Comparison of ENCODE assay signal across 1 cellular context in the genomic region with DNA sequence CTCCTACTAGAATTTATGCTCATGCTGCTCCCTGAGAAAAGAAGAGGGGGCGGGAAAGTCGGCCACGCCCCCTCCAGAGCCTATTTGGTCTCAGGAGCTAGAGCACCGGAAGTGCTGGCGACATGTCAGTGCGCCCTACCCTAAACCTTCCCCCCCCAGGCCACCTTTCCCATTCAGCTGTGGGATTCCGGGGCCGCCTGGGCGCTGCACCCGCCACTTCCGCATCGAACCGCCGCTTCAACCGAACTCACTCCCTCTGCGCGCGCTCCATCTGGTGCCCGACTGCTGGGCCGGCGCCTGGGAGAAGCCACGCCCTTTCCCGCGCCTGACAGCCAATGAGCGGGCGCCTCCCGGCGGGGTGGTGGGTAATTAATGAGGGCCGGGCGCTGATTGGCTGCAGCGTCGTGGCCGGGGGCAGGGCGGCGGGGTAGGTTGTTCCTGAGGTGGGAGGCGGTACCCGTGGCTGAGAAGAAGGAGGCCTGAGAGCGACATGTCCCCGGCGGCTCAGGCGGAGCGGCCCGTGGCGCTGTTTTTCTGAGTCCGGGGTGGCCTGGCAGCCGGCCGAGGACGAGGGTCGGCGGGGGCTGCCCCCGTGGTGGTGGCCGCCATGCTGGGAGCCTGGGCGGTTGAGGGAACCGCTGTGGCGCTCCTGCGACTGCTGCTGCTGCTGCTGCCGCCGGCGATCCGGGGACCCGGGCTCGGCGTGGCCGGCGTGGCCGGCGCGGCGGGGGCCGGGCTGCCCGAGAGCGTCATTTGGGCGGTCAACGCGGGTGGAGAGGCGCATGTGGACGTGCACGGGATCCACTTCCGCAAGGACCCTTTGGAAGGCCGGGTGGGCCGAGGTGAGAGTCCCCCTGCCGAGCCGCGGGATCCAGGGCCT.
TF ChIP-seq lines count a peak whose summit lies in the region.

A gene with protein sequence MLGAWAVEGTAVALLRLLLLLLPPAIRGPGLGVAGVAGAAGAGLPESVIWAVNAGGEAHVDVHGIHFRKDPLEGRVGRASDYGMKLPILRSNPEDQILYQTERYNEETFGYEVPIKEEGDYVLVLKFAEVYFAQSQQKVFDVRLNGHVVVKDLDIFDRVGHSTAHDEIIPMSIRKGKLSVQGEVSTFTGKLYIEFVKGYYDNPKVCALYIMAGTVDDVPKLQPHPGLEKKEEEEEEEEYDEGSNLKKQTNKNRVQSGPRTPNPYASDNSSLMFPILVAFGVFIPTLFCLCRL (plus strand): TSS at position 460 of the 880 bp plus-strand sequence. CDS start 148 bp downstream, at position 608.

TF ChIP-seq in HepG2, 621 proteins besides CTCF, POLR2A, EP300 and RAD21 (continued from another document and continues in another):
- TF ChIP-seq, protein P1, sequence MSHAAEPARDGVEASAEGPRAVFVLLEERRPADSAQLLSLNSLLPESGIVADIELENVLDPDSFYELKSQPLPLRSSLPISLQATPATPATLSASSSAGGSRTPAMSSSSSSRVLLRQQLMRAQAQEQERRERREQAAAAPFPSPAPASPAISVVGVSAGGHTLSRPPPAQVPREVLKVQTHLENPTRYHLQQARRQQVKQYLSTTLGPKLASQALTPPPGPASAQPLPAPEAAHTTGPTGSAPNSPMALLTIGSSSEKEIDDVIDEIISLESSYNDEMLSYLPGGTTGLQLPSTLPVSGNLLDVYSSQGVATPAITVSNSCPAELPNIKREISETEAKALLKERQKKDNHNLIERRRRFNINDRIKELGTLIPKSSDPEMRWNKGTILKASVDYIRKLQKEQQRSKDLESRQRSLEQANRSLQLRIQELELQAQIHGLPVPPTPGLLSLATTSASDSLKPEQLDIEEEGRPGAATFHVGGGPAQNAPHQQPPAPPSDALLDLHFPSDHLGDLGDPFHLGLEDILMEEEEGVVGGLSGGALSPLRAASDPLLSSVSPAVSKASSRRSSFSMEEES (CRISPR knock-in tag; IDR thresholded peaks at IDR 0.05), result no peak
- TF ChIP-seq GMEB2 (CRISPR knock-in tag; IDR thresholded peaks at IDR 0.05; ENCODE audit: low read depth), result no peak
- TF ChIP-seq ZNF337 (CRISPR knock-in tag; IDR thresholded peaks at IDR 0.05; ENCODE audit: borderline replicate concordance, low read depth), result peak; percentile 40; the same call in 1 of the 2 replicates
- peak; percentile 38; the same call in 1 of the 2 replicates for TF ChIP-seq BCL3 (CRISPR knock-in tag; IDR thresholded peaks at IDR 0.05)
- no peak for TF ChIP-seq ZNF567 (CRISPR knock-in tag; IDR thresholded peaks at IDR 0.05; ENCODE audit: borderline replicate concordance)
- TF ChIP-seq ZNF629 (CRISPR knock-in tag; conservative IDR thresholded peaks at IDR 0.05), result 0 out of 2 replicates have a peak, but pooled peaks have one; percentile 19
- TF ChIP-seq ZNF883 (CRISPR knock-in tag; IDR thresholded peaks at IDR 0.05; ENCODE audit: not compliant biosample characterization), result no peak
- TF ChIP-seq ZNF207 (IDR thresholded peaks at IDR 0.05; ENCODE audit: borderline replicate concordance), result no peak
- no peak for TF ChIP-seq CHD4 (IDR thresholded peaks at IDR 0.05; ENCODE audit: borderline replicate concordance, low read length)
- TF ChIP-seq, protein P2, sequence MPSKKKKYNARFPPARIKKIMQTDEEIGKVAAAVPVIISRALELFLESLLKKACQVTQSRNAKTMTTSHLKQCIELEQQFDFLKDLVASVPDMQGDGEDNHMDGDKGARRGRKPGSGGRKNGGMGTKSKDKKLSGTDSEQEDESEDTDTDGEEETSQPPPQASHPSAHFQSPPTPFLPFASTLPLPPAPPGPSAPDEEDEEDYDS (CRISPR knock-in tag; IDR thresholded peaks at IDR 0.05), result peak; percentile 76
- TF ChIP-seq DNMT1 (CRISPR knock-in tag; IDR thresholded peaks at IDR 0.05), result no peak; the same call in 1 of the 2 replicates
- TF ChIP-seq NFATC3 (CRISPR knock-in tag; IDR thresholded peaks at IDR 0.05), result no peak
- peak; percentile 56 for TF ChIP-seq POGZ (CRISPR knock-in tag; IDR thresholded peaks at IDR 0.05)
- TF ChIP-seq, protein P3, sequence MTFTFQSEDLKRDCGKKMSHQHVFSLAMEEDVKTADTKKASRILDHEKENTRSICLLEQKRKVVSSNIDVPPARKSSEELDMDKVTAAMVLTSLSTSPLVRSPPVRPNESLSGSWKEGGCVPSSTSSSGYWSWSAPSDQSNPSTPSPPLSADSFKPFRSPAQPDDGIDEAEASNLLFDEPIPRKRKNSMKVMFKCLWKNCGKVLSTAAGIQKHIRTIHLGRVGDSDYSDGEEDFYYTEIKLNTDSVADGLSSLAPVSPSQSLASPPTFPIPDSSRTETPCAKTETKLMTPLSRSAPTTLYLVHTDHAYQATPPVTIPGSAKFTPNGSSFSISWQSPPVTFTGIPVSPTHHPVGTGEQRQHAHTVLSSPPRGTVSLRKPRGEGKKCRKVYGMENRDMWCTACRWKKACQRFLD (CRISPR knock-in tag; IDR thresholded peaks at IDR 0.05; ENCODE audit: borderline replicate concordance), result no peak
- TF ChIP-seq, protein P4, sequence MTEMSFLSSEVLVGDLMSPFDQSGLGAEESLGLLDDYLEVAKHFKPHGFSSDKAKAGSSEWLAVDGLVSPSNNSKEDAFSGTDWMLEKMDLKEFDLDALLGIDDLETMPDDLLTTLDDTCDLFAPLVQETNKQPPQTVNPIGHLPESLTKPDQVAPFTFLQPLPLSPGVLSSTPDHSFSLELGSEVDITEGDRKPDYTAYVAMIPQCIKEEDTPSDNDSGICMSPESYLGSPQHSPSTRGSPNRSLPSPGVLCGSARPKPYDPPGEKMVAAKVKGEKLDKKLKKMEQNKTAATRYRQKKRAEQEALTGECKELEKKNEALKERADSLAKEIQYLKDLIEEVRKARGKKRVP (CRISPR knock-in tag; IDR thresholded peaks at IDR 0.05), result peak in 1 of 2 experiments; percentile 65; a peak in 2 of 4 replicates
- TF ChIP-seq DPF2 (CRISPR knock-in tag; IDR thresholded peaks at IDR 0.05; ENCODE audit: borderline replicate concordance, low read depth), result no peak
- TF ChIP-seq ZNF687 (CRISPR knock-in tag; IDR thresholded peaks at IDR 0.05), result peak; percentile 87
- no peak for TF ChIP-seq ZNF292 (CRISPR knock-in tag; IDR thresholded peaks at IDR 0.05; ENCODE audit: borderline replicate concordance, low read depth)
- no peak for TF ChIP-seq ZNF24 (IDR thresholded peaks at IDR 0.05)
- peak; percentile 49; the same call in 1 of the 2 replicates for TF ChIP-seq HES4 (CRISPR knock-in tag; IDR thresholded peaks at IDR 0.05; ENCODE audit: borderline replicate concordance)
- peak; percentile 61 for TF ChIP-seq HDAC2 (CRISPR knock-in tag; IDR thresholded peaks at IDR 0.05)
- no peak for TF ChIP-seq TOE1 (CRISPR knock-in tag; IDR thresholded peaks at IDR 0.05)
- peak; percentile 44; the same call in 1 of the 2 replicates for TF ChIP-seq ZNF430 (CRISPR knock-in tag; IDR thresholded peaks at IDR 0.05)
- TF ChIP-seq ZNF607 (CRISPR knock-in tag; IDR thresholded peaks at IDR 0.05; ENCODE audit: borderline replicate concordance), result peak; percentile 69; the same call in 1 of the 2 replicates
- TF ChIP-seq, protein P5, sequence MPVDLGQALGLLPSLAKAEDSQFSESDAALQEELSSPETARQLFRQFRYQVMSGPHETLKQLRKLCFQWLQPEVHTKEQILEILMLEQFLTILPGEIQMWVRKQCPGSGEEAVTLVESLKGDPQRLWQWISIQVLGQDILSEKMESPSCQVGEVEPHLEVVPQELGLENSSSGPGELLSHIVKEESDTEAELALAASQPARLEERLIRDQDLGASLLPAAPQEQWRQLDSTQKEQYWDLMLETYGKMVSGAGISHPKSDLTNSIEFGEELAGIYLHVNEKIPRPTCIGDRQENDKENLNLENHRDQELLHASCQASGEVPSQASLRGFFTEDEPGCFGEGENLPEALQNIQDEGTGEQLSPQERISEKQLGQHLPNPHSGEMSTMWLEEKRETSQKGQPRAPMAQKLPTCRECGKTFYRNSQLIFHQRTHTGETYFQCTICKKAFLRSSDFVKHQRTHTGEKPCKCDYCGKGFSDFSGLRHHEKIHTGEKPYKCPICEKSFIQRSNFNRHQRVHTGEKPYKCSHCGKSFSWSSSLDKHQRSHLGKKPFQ (CRISPR knock-in tag; IDR thresholded peaks at IDR 0.05; ENCODE audit: insufficient replicate concordance), result no peak
- no peak for TF ChIP-seq HMGA1 (CRISPR knock-in tag; conservative IDR thresholded peaks at IDR 0.05)
- TF ChIP-seq TBX3 (IDR thresholded peaks at IDR 0.05; ENCODE audit: borderline replicate concordance), result peak; percentile 71; the same call in 1 of the 2 replicates
- TF ChIP-seq TBL1XR1 (IDR thresholded peaks at IDR 0.05; ENCODE audit: borderline replicate concordance, low read length, partially characterized antibody), result peak; percentile 51
- no peak; the same call in 1 of the 2 replicates for TF ChIP-seq FOXO1 (CRISPR knock-in tag; IDR thresholded peaks at IDR 0.05)
- no peak for TF ChIP-seq TCF12 (IDR thresholded peaks at IDR 0.05)
- no peak for TF ChIP-seq TCF12 (CRISPR knock-in tag; IDR thresholded peaks at IDR 0.05)
- TF ChIP-seq REL (CRISPR knock-in tag; conservative IDR thresholded peaks at IDR 0.05), result no peak
- TF ChIP-seq ZNF432 (CRISPR knock-in tag; IDR thresholded peaks at IDR 0.05; ENCODE audit: borderline replicate concordance), result no peak
- TF ChIP-seq AGO2 (optimal IDR thresholded peaks at IDR 0.05; ENCODE audit: low read depth, low read length), result peak; percentile 50
- TF ChIP-seq BRCA1 (CRISPR knock-in tag; IDR thresholded peaks at IDR 0.05), result 0 out of 2 replicates have a peak, but pooled peaks have one; percentile 17
- TF ChIP-seq ZNF589 (CRISPR knock-in tag; conservative IDR thresholded peaks at IDR 0.05), result peak; percentile 86; the same call in 1 of the 2 replicates
- TF ChIP-seq, protein P6, sequence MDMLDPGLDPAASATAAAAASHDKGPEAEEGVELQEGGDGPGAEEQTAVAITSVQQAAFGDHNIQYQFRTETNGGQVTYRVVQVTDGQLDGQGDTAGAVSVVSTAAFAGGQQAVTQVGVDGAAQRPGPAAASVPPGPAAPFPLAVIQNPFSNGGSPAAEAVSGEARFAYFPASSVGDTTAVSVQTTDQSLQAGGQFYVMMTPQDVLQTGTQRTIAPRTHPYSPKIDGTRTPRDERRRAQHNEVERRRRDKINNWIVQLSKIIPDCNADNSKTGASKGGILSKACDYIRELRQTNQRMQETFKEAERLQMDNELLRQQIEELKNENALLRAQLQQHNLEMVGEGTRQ (IDR thresholded peaks at IDR 0.05; ENCODE audit: low read depth, low read length), result no peak
- TF ChIP-seq, protein P6 (CRISPR knock-in tag; IDR thresholded peaks at IDR 0.05; ENCODE audit: borderline replicate concordance), result no peak; the same call in 1 of the 2 replicates
- no peak for TF ChIP-seq ZNF282 (IDR thresholded peaks at IDR 0.05; ENCODE audit: partially characterized antibody)
- TF ChIP-seq ZNF737 (CRISPR knock-in tag; IDR thresholded peaks at IDR 0.05; ENCODE audit: borderline replicate concordance), result no peak
